In the genomic region with DNA sequence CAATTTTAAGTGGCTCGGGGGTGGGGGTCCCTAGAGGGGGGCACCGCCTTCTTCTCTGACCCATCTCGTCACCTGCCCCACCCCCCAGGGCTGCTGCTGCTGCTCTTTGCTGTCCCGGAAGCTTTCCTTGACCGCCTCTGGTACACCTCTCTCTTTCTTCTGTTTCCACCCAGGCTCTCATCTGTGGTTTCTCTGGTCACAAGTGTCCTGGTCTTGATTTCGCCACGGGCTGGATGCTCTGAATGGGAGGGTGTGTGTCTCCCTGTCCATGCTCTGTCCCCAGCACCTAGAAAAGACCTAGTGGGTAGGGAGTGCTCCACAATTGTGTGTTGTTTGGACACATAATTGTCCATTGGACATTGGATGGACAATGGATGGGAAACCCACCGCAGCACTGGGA, we compare ENCODE assay signal across 26 cellular contexts.
"Had no signal": no experiment of that assay in that cellular context is flagged by ENCODE, and none has a peak within 500 bp of the region (broad histone marks: within the 10 kb centered on the region; RNA-seq: fewer than 3 reads in every experiment).

No MANE protein-coding gene starts in this region.

- H3K4me1 ChIP-seq: colonic mucosa, lower lobe of right lung, testis had no signal

- ATAC-seq: activated CD4-positive, alpha-beta T cell treated with anti-CD3 and anti-CD28 coated beads for 36 hours; activated T-cell treated with anti-CD3 and anti-CD28 coated beads, Interleukin-2, amount 50 U/mL, for 4 hours; effector memory CD8-positive, alpha-beta T cell; left lobe of liver; lower lobe of right lung; natural killer cell; sciatic nerve; stimulated activated naive B cell treated with anti-CD40 and anti-IgM and Interleukin-4, amounts not matched to agents 10 μg/mL and 1 μg/mL and 100 μg/mL, for 72 hours had no signal

- H3K9me3 ChIP-seq: colonic mucosa, lower lobe of right lung, testis, vagina had no signal

- H3K36me3 Mint-ChIP-seq: activated naive CD8-positive, alpha-beta T cell treated with anti-CD3 and anti-CD28 coated beads for 36 hours; natural killer cell; stimulated activated naive B cell treated with anti-CD40 and anti-IgM and Interleukin-4, amounts not matched to agents 10 μg/mL and 1 μg/mL and 100 μg/mL, for 72 hours had no signal

- H3K4me3 ChIP-seq: colonic mucosa, dorsolateral prefrontal cortex, lower lobe of right lung, testis, vagina had no signal

- H3K27ac Mint-ChIP-seq: activated B cell treated with CpG ODN at 0.5 μM for 24 hours; activated CD4-positive, alpha-beta T cell treated with anti-CD3 and anti-CD28 coated beads for 36 hours; activated naive CD8-positive, alpha-beta T cell treated with anti-CD3 and anti-CD28 coated beads for 36 hours; activated T-helper 2 cell treated with anti-CD3 and anti-CD28 coated beads, Interferon-gamma antibody, Interleukin-2, Interleukin-4, amounts not matched to agents 10 μg/mL and 5 μg/mL and 100 μg/mL, durations not matched to agents 14 hours and 24 hours and 36 hours; effector memory CD8-positive, alpha-beta T cell; natural killer cell; stimulated activated naive B cell treated with anti-CD40 and anti-IgM and Interleukin-4, amounts not matched to agents 10 μg/mL and 1 μg/mL and 100 μg/mL, for 72 hours; T-helper 1 cell treated with Interleukin-12 subunit alpha and Interleukin-12 subunit beta and Interleukin-4 antibody, amounts not matched to agents 30 μg/mL and 1 μg/mL, for 36 hours had no signal

- DNase-seq: activated B cell treated with CpG ODN at 0.5 μM for 24 hours; activated CD4-positive, alpha-beta T cell treated with anti-CD3 and anti-CD28 coated beads for 36 hours; activated CD4-positive, alpha-beta T cell treated with anti-CD3 and anti-CD28 coated beads, Interleukin-2, amount 50 U/mL, for 4 hours; activated CD8-positive, alpha-beta memory T cell treated with anti-CD3 and anti-CD28 coated beads, Interleukin-2, amount 50 U/mL, for 48 hours; activated naive CD4-positive, alpha-beta T cell; activated naive CD8-positive, alpha-beta T cell treated with anti-CD3 and anti-CD28 coated beads for 36 hours; activated T-cell treated with anti-CD3 and anti-CD28 coated beads, Interleukin-2, amount 50 U/mL, for 4 hours; colonic mucosa; dorsolateral prefrontal cortex; effector memory CD8-positive, alpha-beta T cell; kidney; lower lobe of right lung; natural killer cell; posterior cingulate gyrus; small intestine; stimulated activated CD8-positive, alpha-beta memory T cell treated with anti-CD3 and anti-CD28 coated beads, Interleukin-4, amount 100 ng/mL, for 48 hours; stimulated activated naive B cell treated with anti-CD40 and anti-IgM and Interleukin-4, amounts not matched to agents 10 μg/mL and 1 μg/mL and 100 μg/mL, for 72 hours; T1000; testis; trophoblast cell had no signal

- H3K27ac ChIP-seq: colonic mucosa, epithelial cell of prostate, lower lobe of right lung, testis, vagina had no signal

- H3K27me3 ChIP-seq: colonic mucosa, testis, vagina had no signal

- H3K4me3 Mint-ChIP-seq: activated B cell treated with CpG ODN at 0.5 μM for 24 hours; activated CD4-positive, alpha-beta T cell treated with anti-CD3 and anti-CD28 coated beads for 36 hours; activated naive CD8-positive, alpha-beta T cell treated with anti-CD3 and anti-CD28 coated beads for 36 hours; activated T-cell treated with anti-CD3 and anti-CD28 coated beads, Interleukin-2, amount 50 U/mL, for 4 hours; effector memory CD8-positive, alpha-beta T cell; natural killer cell; stimulated activated naive B cell treated with anti-CD40 and anti-IgM and Interleukin-4, amounts not matched to agents 10 μg/mL and 1 μg/mL and 100 μg/mL, for 72 hours; T-helper 1 cell treated with Interleukin-12 subunit alpha and Interleukin-12 subunit beta and Interleukin-4 antibody, amounts not matched to agents 30 μg/mL and 1 μg/mL, for 36 hours had no signal

- H3K36me3 ChIP-seq: colonic mucosa, lower lobe of right lung, vagina had no signal

- H3K9me3 Mint-ChIP-seq: activated B cell treated with CpG ODN at 0.5 μM for 24 hours; activated naive CD8-positive, alpha-beta T cell treated with anti-CD3 and anti-CD28 coated beads for 36 hours; activated T-cell treated with anti-CD3 and anti-CD28 coated beads, Interleukin-2, amount 50 U/mL, for 4 hours; activated T-helper 2 cell treated with anti-CD3 and anti-CD28 coated beads, Interferon-gamma antibody, Interleukin-2, Interleukin-4, amounts not matched to agents 10 μg/mL and 5 μg/mL and 100 μg/mL, durations not matched to agents 14 hours and 24 hours and 36 hours; effector memory CD8-positive, alpha-beta T cell; natural killer cell; stimulated activated naive B cell treated with anti-CD40 and anti-IgM and Interleukin-4, amounts not matched to agents 10 μg/mL and 1 μg/mL and 100 μg/mL, for 72 hours; T-helper 1 cell treated with Interleukin-12 subunit alpha and Interleukin-12 subunit beta and Interleukin-4 antibody, amounts not matched to agents 30 μg/mL and 1 μg/mL, for 36 hours had no signal
